ENCODE assay signal across 25 cellular contexts in the genomic region with DNA sequence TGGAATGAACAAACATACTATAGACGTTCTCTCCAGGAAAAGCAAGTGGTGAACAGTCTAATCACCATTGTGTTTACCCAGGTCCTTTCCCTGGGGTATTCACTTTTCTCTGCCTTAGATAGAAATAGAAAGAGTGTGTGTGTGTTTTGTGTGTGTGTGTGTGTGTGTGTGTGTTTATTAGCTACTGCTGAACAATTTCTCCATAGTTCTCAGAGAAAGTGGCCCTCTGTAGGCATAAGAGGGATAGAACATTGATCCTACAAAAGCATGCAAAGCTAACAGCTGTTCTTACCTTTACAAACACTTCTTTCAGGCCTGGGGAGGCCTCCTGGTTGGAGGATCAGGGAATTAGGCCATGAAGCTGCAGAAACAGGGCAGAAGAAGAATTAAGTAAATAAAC.
DNase-seq lines count a peak whose midpoint lies in the region; TF ChIP-seq lines count a peak whose summit lies in the region.
"Had no signal": no experiment of that assay in that cellular context is flagged by ENCODE, and none has a peak within 500 bp of the region (broad histone marks: within the 10 kb centered on the region; RNA-seq: fewer than 3 reads in every experiment).

No MANE protein-coding gene starts in this region.

- no peak overlapping the region for H3K4me2 ChIP-seq in osteoblast (ENCODE audit: insufficient read depth, low read length)
- H3K4me2 ChIP-seq: SK-N-SH had no signal

- H2AFZ ChIP-seq in osteoblast (ENCODE audit: low read length), result peak overlapping the region; percentile 31
- H2AFZ ChIP-seq: GM23248 had no signal

- no peaks in the 10 kb centered on the region for H4K20me1 ChIP-seq in osteoblast (ENCODE audit: insufficient read depth, low read length)

- no peaks in the 10 kb centered on the region for H3K27me3 ChIP-seq in osteoblast (ENCODE audit: insufficient read depth, low read length)

- TF ChIP-seq CTCF in osteoblast (IDR thresholded peaks at IDR 0.05; ENCODE audit: extremely low read depth, low read depth, low read length), result no peak

- no peak overlapping the region for H3K27ac ChIP-seq in osteoblast (ENCODE audit: low read depth, low read length)
- H3K27ac ChIP-seq: 22Rv1, GM23248 had no signal

- H3K4me3 ChIP-seq in osteoblast (ENCODE audit: insufficient read depth, low read length), result no peak overlapping the region
- H3K4me3 ChIP-seq: GM23248, K562 had no signal

- H3K9me3 ChIP-seq in osteoblast (ENCODE audit: low read depth, low read length), result no peaks in the 10 kb centered on the region
- H3K9me3 ChIP-seq: SK-N-SH had no signal

- DNase-seq in DMS153 (lab: John Stamatoyannopoulos, UW) (peak; percentile 26), DMS153 treated with DMSO at 0.1 percent for 48 hours (lab: John Stamatoyannopoulos, UW; ENCODE audit: unreplicated experiment) (no peak), SIG-M5 treated with dmso at 0.1 percent for 504 hours (lab: John Stamatoyannopoulos, UW; ENCODE audit: unreplicated experiment) (peak; percentile 0), SIG-M5 (lab: John Stamatoyannopoulos, UW) (no peak), fibroblast of gingiva (ENCODE audit: low read depth) (peak; percentile 29), osteoblast (ENCODE audit: insufficient read length, low spot score, missing footprints) (no peak), NCI-H2081 treated with DMSO at 0.1 percent for 48 hours (lab: John Stamatoyannopoulos, UW) (no peak), NCI-H1436 (lab: John Stamatoyannopoulos, UW) (no peak)
- DNase-seq: ACHN; Calu3; DMS53; GM23248; H7; Kasumi-1; NCI-H1105 treated with DMSO at 0.1 percent for 48 hours; NCI-H2081; NCI-H82; NK-92 treated with Interleukin-12 subunit alpha and Interleukin-12 subunit beta, amount 100 ng/mL, for 24 hours; Right ventricle myocardium superior; RPMI8226; SK-N-SH; SW 1271; T-helper 2 cell had no signal

- H3K4me1 ChIP-seq in osteoblast (ENCODE audit: insufficient read depth, low read length), result peaks cover 19% of the 10 kb centered on the region

- H3K79me2 ChIP-seq in osteoblast (ENCODE audit: insufficient read depth, low read length), result no peaks in the 10 kb centered on the region

- no peaks in the 10 kb centered on the region for H3K36me3 ChIP-seq in osteoblast (ENCODE audit: insufficient read depth, low read length)

Comparison
In these comparisons a context has a peak if more than half of its experiments do, and no peak if none do; other contexts are left out.
1. DNase-seq: peak in DMS153 (single experiment), SIG-M5 treated with dmso at 0.1 percent for 504 hours (single experiment) and fibroblast of gingiva (single experiment); none in DMS153 treated with DMSO at 0.1 percent for 48 hours (single experiment), SIG-M5 (single experiment), osteoblast (single experiment), NCI-H2081 treated with DMSO at 0.1 percent for 48 hours (single experiment) and NCI-H1436 (single experiment).